Comparison of ENCODE assay signal across 8 cellular contexts in the genomic region with DNA sequence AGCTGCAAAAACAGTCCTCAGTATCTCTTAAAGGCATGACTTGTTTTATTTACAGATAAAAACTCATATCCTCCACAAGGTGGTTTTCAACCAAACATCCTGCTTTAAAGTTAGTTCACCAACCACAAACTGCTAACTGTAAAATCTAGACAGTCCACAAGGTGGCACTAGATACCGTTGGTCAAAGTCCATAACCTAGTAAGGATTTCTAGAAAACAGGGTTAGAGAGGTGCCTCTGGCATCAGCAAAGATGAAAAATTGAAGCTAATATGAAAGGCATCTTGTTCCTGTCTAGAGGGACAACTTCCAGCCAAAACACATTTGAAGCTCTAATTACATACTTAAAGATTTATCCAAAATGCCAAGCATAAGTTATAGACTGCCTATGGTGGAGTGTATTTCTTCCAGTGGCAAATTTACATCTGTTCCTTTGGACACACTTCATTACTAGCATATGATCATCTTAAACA. TPM values are rescaled to one million over a fixed set of nuclear protein-coding genes. Genes with fewer than 3 reads are reported as not detected.
A peak's percentile ranks its signal among the peaks of the same experiment; 100 is the strongest.
DNase-seq lines count a peak whose midpoint lies in the region; ATAC-seq and TF ChIP-seq lines count a peak whose summit lies in the region.

No MANE protein-coding gene starts in this region.

- H3K4me3 ChIP-seq in HAP-1: no peak overlapping the region
- no peak overlapping the region for H3K4me3 ChIP-seq in Panc1 (ENCODE audit: low read depth in 2 of 2, low read length in 2 of 2)
- no peak overlapping the region for H3K4me3 ChIP-seq in heart left ventricle
- no peak overlapping the region for H3K4me3 ChIP-seq in retinal pigment epithelial cell (ENCODE audit: low read length)

- H3K9me3 ChIP-seq in HAP-1: no peaks in the 10 kb centered on the region
- no peaks in the 10 kb centered on the region for H3K9me3 ChIP-seq in Panc1 (ENCODE audit: control insufficient read depth, insufficient read depth, low read depth, low read length)
- no peaks in the 10 kb centered on the region for H3K9me3 ChIP-seq in heart left ventricle

- no TSS peak for BruUV-seq in Panc1 (replicated peaks; lab: Mats Ljungman, UMichigan)

- H3K27me3 ChIP-seq in HAP-1 (ENCODE audit: low read depth) (no peaks in the 10 kb centered on the region), Panc1 (ENCODE audit: control insufficient read depth, insufficient read depth, low read length) (no peaks in the 10 kb centered on the region), heart left ventricle (no peaks in the 10 kb centered on the region)

- H3K36me3 ChIP-seq in HAP-1 (replicated peaks) (no peaks in the 10 kb centered on the region), Panc1 (ENCODE audit: control insufficient read depth, insufficient read depth, low read length) (no peaks in the 10 kb centered on the region), heart left ventricle (peaks cover 0 to 11% (median 0%) of the 10 kb centered on the region in 9 donors)

- CTCF ChIA-PET in Panc1 (lab: Charles Lee): interaction anchor here (0.8 to 1.0 kb wide), 2 partner anchors 13 to 300 kb away, joined by 3 to 4 read pairs; no protein-coding TSS in a partner anchor

- POLR2A ChIA-PET in Panc1 (lab: Charles Lee): no interaction called here

- H3K4me1 ChIP-seq in HAP-1: peaks cover 14% of the 10 kb centered on the region
- H3K4me1 ChIP-seq in Panc1 (ENCODE audit: control insufficient read depth, insufficient read depth, low read length): peaks cover 3% of the 10 kb centered on the region; the same call in 1 of the 2 replicates
- H3K4me1 ChIP-seq in heart left ventricle: peaks cover 0 to 10% (median 9%) of the 10 kb centered on the region in 12 donors

- WGBS in heart left ventricle, 4 donors: 0% methylated on average over 1 of the region's 1 CpG

- ATAC-seq in Panc1 (peak; percentile 95), heart left ventricle (peak in 3 of 4 donors; percentile 69 to 77 (median 70))

- TF ChIP-seq CTCF in Panc1 (IDR thresholded peaks at IDR 0.05) (peak; percentile 81; the same call in 1 of the 2 replicates), heart left ventricle (IDR thresholded peaks at IDR 0.05) (peak; percentile 75 to 94 (median 86)), retinal pigment epithelial cell (conservative IDR thresholded peaks at IDR 0.05; ENCODE audit: low read depth, low read length) (peak; percentile 79)

- intact Hi-C loops in Panc1 (cut with micrococcal nuclease; ENCODE audit: unreplicated experiment): loop anchor here (2.0 to 10.0 kb wide), 3 partner anchors 89 to 301 kb away; partner anchors contain the start of gene PIK3CA
- intact Hi-C loops in heart left ventricle (cut with DNase I): loop anchor here (1.0 to 10.0 kb wide), 14 partner anchors 52 to 305 kb away; partner anchors contain the start of genes PIK3CA (in 4 of the 10) and ZMAT3 (in 3 of the 10)

- DNase-seq in activated T-cell treated with anti-CD3 and anti-CD28 coated beads for 1 hour (ENCODE audit: low read depth) (peak; percentile 13), HAP-1 (ENCODE audit: low spot score in 2 of 2) (peak; percentile 73 to 74), LHCN-M2 (ENCODE audit: low read depth) (peak; percentile 88), Panc1 (ENCODE audit: low read depth, low spot score) (peak; percentile 76), heart left ventricle (peak in 2 of 5 donors; percentile 32 to 34), retinal pigment epithelial cell (ENCODE audit: low read depth) (peak; percentile 37)
- no peak for DNase-seq in activated T-cell treated with anti-CD3 and anti-CD28 coated beads, Interleukin-2, amount 50 U/mL, for 1 hour
- DNase-seq in activated naive CD4-positive, alpha-beta T cell treated with anti-CD3 and anti-CD28 coated beads, Interleukin-2, amount 50 U/mL, for 16 hours: peak; percentile 35

- no peak overlapping the region for H3K27ac ChIP-seq in Panc1 (ENCODE audit: low read length)
- no peak overlapping the region for H3K27ac ChIP-seq in heart left ventricle

- in situ Hi-C loops in HAP-1 (cut with MboI; ENCODE audit: low sequenced_read_pairs): loop anchor here (10.0 kb wide), 1 partner anchor 549 kb away; the partner anchor contains the start of gene ACTL6A
- in situ Hi-C loops in Panc1 (cut with HindIII; ENCODE audit: low pct_unique_long_range_greater_than_20kb, low sequenced_read_pairs): no loop called here

- no peak for TF ChIP-seq POLR2A in heart left ventricle (IDR thresholded peaks at IDR 0.05)

RNA-seq across cellular contexts. Expression of gene ZMAT3, which starts 56.0 kb away (rescaled TPM):
- 41.7 and 53.6 TPM in 2 replicates for total RNA-seq in LHCN-M2 (2014; rRNA removed)
- polyA plus RNA-seq in LHCN-M2 (2012): 26.5 TPM
- 14.6 TPM for total RNA-seq in Panc1 (2021; ENCODE audit: unreplicated experiment)
- polyA plus RNA-seq in Panc1 (2012; ENCODE audit: insufficient read length): 6.7 TPM
- 10 to 100 TPM; 10.5 to 23.2 (median 15.6) TPM for total RNA-seq in heart left ventricle
- 1 to 10 TPM; 2.0 to 5.7 TPM for polyA plus RNA-seq in heart left ventricle
